Comparison of ENCODE assay signal across 8 cellular contexts in genomic region chr12:75489613-75490210, GRCh38. TPM values are rescaled to one million over a fixed set of nuclear protein-coding genes. Genes with fewer than 3 reads are reported as not detected.
DNase-seq lines count a peak whose midpoint lies in the region; ATAC-seq, FAIRE-seq and TF ChIP-seq lines count a peak whose summit lies in the region.

No MANE protein-coding gene starts in this region.

- H3K79me1 ChIP-seq in H9 (ENCODE audit: insufficient read depth, low read depth, low read length, poor library complexity, severe bottlenecking): no peaks in the 10 kb centered on the region

- DNase-seq in DND-41: no peak
- no peak for DNase-seq in H9
- DNase-seq in SW480 (ENCODE audit: low spot score): peak; percentile 3
- peak; percentile 53 for DNase-seq in fibroblast of pulmonary artery (ENCODE audit: low read depth)
- DNase-seq in COR-L47 (lab: John Stamatoyannopoulos, UW): no peak
- DNase-seq in D341Med (ENCODE audit: low spot score): no peak
- DNase-seq in esophagus squamous epithelium (lab: John Stamatoyannopoulos, UW): no peak
- no peak for DNase-seq in D721Med (ENCODE audit: insufficient read length, low spot score)

- peaks cover 15% of the 10 kb centered on the region for H3K4me1 ChIP-seq in DND-41 (ENCODE audit: insufficient read depth, low read length)
- H3K4me1 ChIP-seq in H9 (ENCODE audit: insufficient read depth, low read length): peaks cover 2% of the 10 kb centered on the region; the same call in 1 of the 2 replicates
- H3K4me1 ChIP-seq in esophagus squamous epithelium: peaks cover 0 to 14% (median 0%) of the 10 kb centered on the region in 3 donors

- H3K27ac ChIP-seq in DND-41 (ENCODE audit: low read length) (peak overlapping the region; percentile 37; the same call in 1 of the 2 replicates), H9 (ENCODE audit: insufficient read length, low read depth, low read length) (no peak overlapping the region), esophagus squamous epithelium (no peak overlapping the region)

- H2BK5ac ChIP-seq in H9 (ENCODE audit: insufficient read length, low read length): no peak overlapping the region

- no peak overlapping the region for H2AK5ac ChIP-seq in H9 (ENCODE audit: insufficient read length, low read length)

- no peaks in the 10 kb centered on the region for H3K9me3 Mint-ChIP-seq in H9

- H3K79me2 ChIP-seq in DND-41 (ENCODE audit: insufficient read depth, low read length) (peaks cover 14% of the 10 kb centered on the region), H9 (ENCODE audit: insufficient read depth, low read length) (no peaks in the 10 kb centered on the region)

- no peak overlapping the region for H3K18ac ChIP-seq in H9 (ENCODE audit: insufficient read length, low read depth, low read length)

- no peak overlapping the region for H3K56ac ChIP-seq in H9 (ENCODE audit: insufficient read length, low read depth, low read length)

- H3K27me3 ChIP-seq in DND-41 (ENCODE audit: insufficient read depth, low read length, poor library complexity) (no peaks in the 10 kb centered on the region), H9 (ENCODE audit: insufficient read depth, low read length) (no peaks in the 10 kb centered on the region), esophagus squamous epithelium (no peaks in the 10 kb centered on the region)

- no peak overlapping the region for H4K91ac ChIP-seq in H9 (ENCODE audit: insufficient read length, low read depth, low read length)

- H3K27me3 Mint-ChIP-seq in H9 (ENCODE audit: low read depth): no peaks in the 10 kb centered on the region

- H3K14ac ChIP-seq in H9 (ENCODE audit: insufficient read depth, low read length): no peak overlapping the region

- no peak overlapping the region for H3K23ac ChIP-seq in H9 (ENCODE audit: insufficient read length, low read depth, low read length)

- no peak overlapping the region for H2BK20ac ChIP-seq in H9 (ENCODE audit: low read depth, low read length, poor library complexity, severe bottlenecking)

- no peaks in the 10 kb centered on the region for H3K23me2 ChIP-seq in H9 (ENCODE audit: insufficient read length, low read depth, low read length, poor library complexity, severe bottlenecking)

- no peaks in the 10 kb centered on the region for H3K36me3 Mint-ChIP-seq in H9 (ENCODE audit: insufficient read depth in 1 of 3, low read depth in 3 of 3)

- no peak overlapping the region for H3T11ph ChIP-seq in H9 (ENCODE audit: low read length)

- no peak for FAIRE-seq in D721Med (lab: Jason Lieb, UNC)

- intact Hi-C loops in esophagus squamous epithelium (cut with DNase I): no loop called here

- TF ChIP-seq CTCF in DND-41 (IDR thresholded peaks at IDR 0.05; ENCODE audit: borderline replicate concordance, extremely low read depth, low read length, poor library complexity, severe bottlenecking) (no peak), H9 (conservative IDR thresholded peaks at IDR 0.05) (no peak), fibroblast of pulmonary artery (IDR thresholded peaks at IDR 0.05; ENCODE audit: low read length, missing control alignments) (no peak), esophagus squamous epithelium (IDR thresholded peaks at IDR 0.05) (no peak), D721Med (IDR thresholded peaks at IDR 0.05; ENCODE audit: insufficient read depth, missing control alignments) (no peak)

- peaks cover 13 to 20% of the 10 kb centered on the region in 2 experiments for H3K4me1 Mint-ChIP-seq in H9

- no peak overlapping the region for H3K4ac ChIP-seq in H9 (ENCODE audit: low read depth, low read length)

- 0 out of 3 replicates have a peak, but pooled peaks have one; percentile 6 for ATAC-seq in DND-41 (ENCODE audit: insufficient read depth, low read depth)

- no CpG with 5 or more reads among the region's 7 CpGs for WGBS in H9 (ENCODE audit: extremely low coverage, insufficient read length, low lambda C conversion rate)
- 36 to 47% methylated on average over 7 of the region's 7 CpGs for WGBS in esophagus squamous epithelium, 2 donors

- no peak overlapping the region for H2BK15ac ChIP-seq in H9 (ENCODE audit: low read depth, low read length)

- H3K4me3 ChIP-seq in DND-41 (ENCODE audit: low read depth in 1 of 2, low read length in 2 of 2) (no peak overlapping the region), fibroblast of pulmonary artery (replicated peaks; ENCODE audit: low read depth, low read length) (no peak overlapping the region), esophagus squamous epithelium (no peak overlapping the region)

- H2AFZ ChIP-seq in DND-41 (ENCODE audit: low read depth, low read length) (no peak overlapping the region), H9 (ENCODE audit: low read length) (no peak overlapping the region)

- H3K4me2 ChIP-seq in DND-41 (ENCODE audit: insufficient read depth, low read length): no peak overlapping the region
- no peak overlapping the region for H3K4me2 ChIP-seq in H9 (ENCODE audit: insufficient read depth, insufficient read length, low read length)

- no peak overlapping the region for H2BK12ac ChIP-seq in H9 (ENCODE audit: insufficient read length, low read depth, low read length)

- H4K20me1 ChIP-seq in DND-41 (ENCODE audit: insufficient read depth, low read length) (no peaks in the 10 kb centered on the region), H9 (ENCODE audit: control insufficient read depth, insufficient read depth, insufficient read length) (no peaks in the 10 kb centered on the region)

- no peak overlapping the region for H2BK120ac ChIP-seq in H9 (ENCODE audit: low read depth, low read length, poor library complexity, severe bottlenecking)

- H3K36me3 ChIP-seq in DND-41 (ENCODE audit: insufficient read depth, low read length) (peaks cover 46% of the 10 kb centered on the region), esophagus squamous epithelium (peaks cover 0 to 18% (median 0%) of the 10 kb centered on the region in 3 donors)

- no peak for TF ChIP-seq POLR2A in esophagus squamous epithelium (IDR thresholded peaks at IDR 0.05)

- H3K9ac ChIP-seq in DND-41 (ENCODE audit: low read depth, low read length): no peak overlapping the region
- no peak overlapping the region for H3K9ac ChIP-seq in H9 (ENCODE audit: extremely low read depth, insufficient read length, low read length)

- peak overlapping the region in 2 of 3 experiments; percentile 36 to 46; a peak in 4 of 7 replicates for H3K27ac Mint-ChIP-seq in H9

- no peak overlapping the region for H4K5ac ChIP-seq in H9 (ENCODE audit: insufficient read length, low read depth, low read length)

- H3K9me3 ChIP-seq in DND-41 (ENCODE audit: insufficient read depth, low read length, severe bottlenecking): no peaks in the 10 kb centered on the region
- H3K9me3 ChIP-seq in H9 (ENCODE audit: control insufficient read depth, low read depth, low read length): no peaks in the 10 kb centered on the region
- H3K9me3 ChIP-seq in esophagus squamous epithelium: no peaks in the 10 kb centered on the region

- no peak overlapping the region for H3K4me3 Mint-ChIP-seq in H9

- no peak overlapping the region for H4K8ac ChIP-seq in H9 (replicated peaks; ENCODE audit: insufficient read length, low read depth, low read length)

RNA-seq across cellular contexts. Expression of gene GLIPR1, which starts 9.2 kb away (rescaled TPM):
- total RNA-seq in H9 (2021) (0.09 and 0.13 TPM in 2 replicates), esophagus squamous epithelium (1 to 10 TPM; 3.0 to 8.0 (median 5.0) TPM)

RNA-seq across cellular contexts. Expression of gene KRR1, which starts 21.7 kb away (rescaled TPM):
- total RNA-seq in H9 (2021) (88.9 and 92.2 TPM in 2 replicates), esophagus squamous epithelium (10 to 100 TPM; 24.7 to 42.3 (median 41.2) TPM)

Comparison
In these comparisons a context has a peak if more than half of its experiments do, and no peak if none do; other contexts are left out.
1. DNase-seq: peak in SW480 (single experiment) and fibroblast of pulmonary artery (single experiment); none in DND-41 (single experiment), H9 (single experiment), COR-L47 (single experiment), D341Med (single experiment), esophagus squamous epithelium (single experiment) and D721Med (single experiment).